Comparison of ENCODE assay signal across 8 cellular contexts in the genomic region with DNA sequence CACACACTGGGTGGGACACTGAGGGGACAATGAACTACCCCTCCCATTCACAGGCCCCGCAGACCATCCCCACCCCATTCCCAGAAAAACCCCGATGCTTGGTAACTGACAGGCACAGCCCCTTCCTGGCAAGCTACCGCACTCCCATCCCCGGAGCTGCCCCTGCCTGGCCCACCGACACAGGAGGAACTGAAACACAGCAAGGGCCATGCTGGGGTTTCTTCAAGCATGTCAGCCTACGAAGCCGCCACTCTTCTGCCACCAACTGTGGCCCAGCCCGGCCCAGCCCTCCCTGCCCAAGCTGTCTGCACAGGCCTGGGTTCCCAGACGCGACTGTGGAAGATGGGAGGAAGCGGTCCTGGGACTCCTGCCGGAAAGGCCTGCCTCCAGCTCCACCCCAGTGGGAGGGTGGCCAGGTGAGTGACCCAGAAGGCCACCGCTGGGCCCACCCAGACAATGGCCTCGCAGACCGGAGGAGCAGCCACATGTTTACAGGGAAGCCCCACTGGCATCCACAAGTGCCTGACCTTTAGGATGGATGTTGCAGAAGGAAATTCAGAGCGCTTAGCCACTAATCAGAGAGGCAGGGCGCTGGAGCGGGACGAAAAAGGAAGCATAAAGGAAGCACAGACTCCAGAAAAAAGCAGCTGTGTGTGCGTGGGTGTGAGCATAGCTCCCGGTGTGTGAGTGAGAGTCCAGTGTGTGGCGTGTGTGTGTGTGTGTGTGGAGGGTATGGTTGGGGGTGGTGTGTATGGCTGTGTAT. TPM values are rescaled to one million over a fixed set of nuclear protein-coding genes. Genes with fewer than 3 reads are reported as not detected.
DNase-seq lines count a peak whose midpoint lies in the region; ATAC-seq and TF ChIP-seq lines count a peak whose summit lies in the region.

No MANE protein-coding gene starts in this region.

- TF ChIP-seq CTCF in GM12865 (IDR thresholded peaks at IDR 0.05; ENCODE audit: insufficient read depth, low read depth, low read length, missing control alignments), result no peak
- TF ChIP-seq CTCF in HFFc6 (IDR thresholded peaks at IDR 0.05), result no peak

- H3K36me3 ChIP-seq in iPS-20b (ENCODE audit: insufficient read depth, low read depth, low read length) (peaks cover 5% of the 10 kb centered on the region; the same call in 1 of the 2 replicates), stomach smooth muscle (ENCODE audit: control insufficient read depth in 2 of 2, insufficient read depth in 2 of 2, low read length in 2 of 2) (no peaks in the 10 kb centered on the region)

- DNase-seq in GM12865 (ENCODE audit: low read depth), result peak; percentile 81
- DNase-seq in activated CD4-positive, alpha-beta memory T cell treated with anti-CD3 and anti-CD28 coated beads, Interleukin-2, amount 10 ng/mL, durations not matched to agents 7 days and 5 days, result peak; percentile 39
- DNase-seq in HFFc6, result no peak
- no peak for DNase-seq in NCI-H1694 treated with DMSO at 0.1 percent for 48 hours (lab: John Stamatoyannopoulos, UW)

- POLR2A ChIA-PET in activated CD4-positive, alpha-beta memory T cell treated with anti-CD3 and anti-CD28 coated beads, Interleukin-2, amount 10 ng/mL, durations not matched to agents 7 days and 5 days (lab: Charles Lee), result interaction anchor here (0.7 to 5.1 kb wide), 17 partner anchors 10 to 1046 kb away, joined by 3 to 102 read pairs (median 6); partner anchors contain the start of genes ADISSP, CDS2 and PCNA

- peaks cover 79% of the 10 kb centered on the region for H3K36me3 Mint-ChIP-seq in activated CD4-positive, alpha-beta memory T cell treated with anti-CD3 and anti-CD28 coated beads, Interleukin-2, amount 10 ng/mL, durations not matched to agents 7 days and 5 days (ENCODE audit: low read depth)
- no peaks in the 10 kb centered on the region for H3K36me3 Mint-ChIP-seq in HFFc6 (ENCODE audit: low read depth)

- H3K27ac ChIP-seq in iPS-20b (ENCODE audit: low read length) (no peak overlapping the region), stomach smooth muscle (ENCODE audit: low read length) (peak overlapping the region; percentile 55)

- H3K9me3 ChIP-seq in iPS-20b (ENCODE audit: insufficient read depth, low read depth, low read length) (no peaks in the 10 kb centered on the region), stomach smooth muscle (ENCODE audit: control insufficient read depth in 2 of 2, low read length in 2 of 2) (no peaks in the 10 kb centered on the region)

- ATAC-seq in HG02798 (IDR thresholded peaks at IDR 0.05; ENCODE audit: poor library complexity, unreplicated experiment) (peak; percentile 32), HG02970 (IDR thresholded peaks at IDR 0.05; ENCODE audit: low FRiP score, unreplicated experiment) (no peak)

- H3K4me3 ChIP-seq in GM12865 (ENCODE audit: low read depth, low read length), result peak overlapping the region; percentile 71
- H3K4me3 ChIP-seq in iPS-20b (ENCODE audit: low read length), result no peak overlapping the region
- H3K4me3 ChIP-seq in stomach smooth muscle (ENCODE audit: low read length in 2 of 2), result no peak overlapping the region

- CTCF ChIA-PET in activated CD4-positive, alpha-beta memory T cell treated with anti-CD3 and anti-CD28 coated beads, Interleukin-2, amount 10 ng/mL, durations not matched to agents 7 days and 5 days (lab: Charles Lee), result interaction anchor here (0.6 to 3.8 kb wide), 12 partner anchors 10 to 379 kb away, joined by 3 to 16 read pairs (median 5); no protein-coding TSS in a partner anchor

- H3K4me1 Mint-ChIP-seq in activated CD4-positive, alpha-beta memory T cell treated with anti-CD3 and anti-CD28 coated beads, Interleukin-2, amount 10 ng/mL, durations not matched to agents 7 days and 5 days, result peaks cover 79% of the 10 kb centered on the region
- H3K4me1 Mint-ChIP-seq in HFFc6 (ENCODE audit: low read depth), result peaks cover 17% of the 10 kb centered on the region

- H3K27me3 Mint-ChIP-seq in activated CD4-positive, alpha-beta memory T cell treated with anti-CD3 and anti-CD28 coated beads, Interleukin-2, amount 10 ng/mL, durations not matched to agents 7 days and 5 days, result no peaks in the 10 kb centered on the region
- H3K27me3 Mint-ChIP-seq in HFFc6 (ENCODE audit: insufficient read depth), result peaks cover 36% of the 10 kb centered on the region

- no peaks in the 10 kb centered on the region for H3K9me3 Mint-ChIP-seq in activated CD4-positive, alpha-beta memory T cell treated with anti-CD3 and anti-CD28 coated beads, Interleukin-2, amount 10 ng/mL, durations not matched to agents 7 days and 5 days
- no peaks in the 10 kb centered on the region for H3K9me3 Mint-ChIP-seq in HFFc6

- peak overlapping the region; percentile 96 for H3K4me3 Mint-ChIP-seq in activated CD4-positive, alpha-beta memory T cell treated with anti-CD3 and anti-CD28 coated beads, Interleukin-2, amount 10 ng/mL, durations not matched to agents 7 days and 5 days
- H3K4me3 Mint-ChIP-seq in HFFc6, result no peak overlapping the region

- H3K9ac ChIP-seq in iPS-20b (ENCODE audit: low read depth, low read length) (0 out of 2 replicates have a peak overlapping the region, but pooled peaks have one; percentile 21), stomach smooth muscle (ENCODE audit: low read length in 2 of 2) (no peak overlapping the region)

- H3K27ac Mint-ChIP-seq in activated CD4-positive, alpha-beta memory T cell treated with anti-CD3 and anti-CD28 coated beads, Interleukin-2, amount 10 ng/mL, durations not matched to agents 7 days and 5 days, result peak overlapping the region; percentile 98
- no peak overlapping the region for H3K27ac Mint-ChIP-seq in HFFc6

- no peaks in the 10 kb centered on the region for H3K27me3 ChIP-seq in iPS-20b (ENCODE audit: insufficient read depth, low read length)
- no peaks in the 10 kb centered on the region for H3K27me3 ChIP-seq in stomach smooth muscle (ENCODE audit: control insufficient read depth in 1 of 2, insufficient read depth in 2 of 2, low read length in 2 of 2)

- no peaks in the 10 kb centered on the region for H3K4me1 ChIP-seq in iPS-20b (ENCODE audit: insufficient read depth, low read length)
- peaks cover 16% of the 10 kb centered on the region for H3K4me1 ChIP-seq in stomach smooth muscle (ENCODE audit: control insufficient read depth, insufficient read depth, low read length)

RNA-seq across cellular contexts. Expression of gene RASSF2, which starts 10.2 kb away (rescaled TPM):
- 10 to 100 TPM; 69.1 to 70.6 TPM for total RNA-seq in activated CD4-positive, alpha-beta memory T cell treated with anti-CD3 and anti-CD28 coated beads, Interleukin-2, amount 10 ng/mL, durations not matched to agents 7 days and 5 days
- 1 to 10 TPM; 2.4 to 4.6 (median 3.0) TPM for total RNA-seq in HFFc6 (2021; fragmentation: NEBNext Ultra II Directional; extraction: Animal tissue kit (Norgen Biotek cat#: 25700))

Comparison
In these comparisons a context has a peak if more than half of its experiments do, and no peak if none do; other contexts are left out.
1. DNase-seq: peak in GM12865 (single experiment) and activated CD4-positive, alpha-beta memory T cell treated with anti-CD3 and anti-CD28 coated beads, Interleukin-2, amount 10 ng/mL, durations not matched to agents 7 days and 5 days (single experiment); none in HFFc6 (single experiment) and NCI-H1694 treated with DMSO at 0.1 percent for 48 hours (single experiment).
2. RNA of gene RASSF2, which starts 10.2 kb away (total RNA-seq): 69.1 to 70.6 TPM in activated CD4-positive, alpha-beta memory T cell treated with anti-CD3 and anti-CD28 coated beads, Interleukin-2, amount 10 ng/mL, durations not matched to agents 7 days and 5 days; 2.4 to 4.6 TPM in HFFc6; every median in the first group is over 10 times any median in the second.